Comparison of ENCODE assay signal across 9 cellular contexts in genomic region chr11:61187505-61188130, GRCh38. TPM values are rescaled to one million over a fixed set of nuclear protein-coding genes. Genes with fewer than 3 reads are reported as not detected.
DNase-seq lines count a peak whose midpoint lies in the region; ATAC-seq, FAIRE-seq and TF ChIP-seq lines count a peak whose summit lies in the region.
"Had no signal": no experiment of that assay in that cellular context is flagged by ENCODE, and none has a peak within 500 bp of the region (broad histone marks: within the 10 kb centered on the region; RNA-seq: fewer than 3 reads in every experiment).

No MANE protein-coding gene starts in this region.

- H3K36me3 ChIP-seq in Loucy (ENCODE audit: insufficient read depth, low read length): no peaks in the 10 kb centered on the region
- no peaks in the 10 kb centered on the region for H3K36me3 ChIP-seq in neural progenitor cell

- H3K4me2 ChIP-seq in Loucy (ENCODE audit: low read depth, low read length, poor library complexity, severe bottlenecking) (no peak overlapping the region), neural progenitor cell (no peak overlapping the region)

- no peaks in the 10 kb centered on the region for H3K9me3 Mint-ChIP-seq in activated T-cell treated with anti-CD3 and anti-CD28 coated beads, Interleukin-2, amount 50 U/mL, for 72 hours
- no peaks in the 10 kb centered on the region for H3K9me3 Mint-ChIP-seq in neural progenitor cell
- H3K9me3 Mint-ChIP-seq in stimulated activated naive CD8-positive, alpha-beta T cell treated with anti-CD3 and anti-CD28 coated beads, Interleukin-15, amount 100 ng/mL, for 72 hours: no peaks in the 10 kb centered on the region

- H3F3A ChIP-seq in Loucy (ENCODE audit: low read depth) (no peaks in the 10 kb centered on the region), neural progenitor cell (ENCODE audit: low read depth) (no peaks in the 10 kb centered on the region)

- H2AFZ ChIP-seq in Loucy (ENCODE audit: low read length) (no peak overlapping the region), neural progenitor cell (replicated peaks) (no peak overlapping the region)

- peak overlapping the region; percentile 73 for H3K27ac Mint-ChIP-seq in activated T-cell treated with anti-CD3 and anti-CD28 coated beads, Interleukin-2, amount 50 U/mL, for 72 hours
- H3K27ac Mint-ChIP-seq in neural progenitor cell: no peak overlapping the region
- peak overlapping the region in 1 of 2 donors; percentile 33 for H3K27ac Mint-ChIP-seq in stimulated activated naive CD8-positive, alpha-beta T cell treated with anti-CD3 and anti-CD28 coated beads, Interleukin-15, amount 100 ng/mL, for 72 hours

- H3K4me1 ChIP-seq in Loucy (ENCODE audit: insufficient read depth, low read length, poor library complexity, severe bottlenecking) (no peaks in the 10 kb centered on the region), neural progenitor cell (no peaks in the 10 kb centered on the region)

- peaks cover 14% of the 10 kb centered on the region for H3K27me3 Mint-ChIP-seq in activated T-cell treated with anti-CD3 and anti-CD28 coated beads, Interleukin-2, amount 50 U/mL, for 72 hours (ENCODE audit: low read depth)
- H3K27me3 Mint-ChIP-seq in neural progenitor cell (ENCODE audit: insufficient read depth, low read depth): peaks cover 3% of the 10 kb centered on the region
- H3K27me3 Mint-ChIP-seq in stimulated activated naive CD8-positive, alpha-beta T cell treated with anti-CD3 and anti-CD28 coated beads, Interleukin-15, amount 100 ng/mL, for 72 hours: no peaks in the 10 kb centered on the region

- peak; percentile 93 for TF ChIP-seq CTCF in Loucy (conservative IDR thresholded peaks at IDR 0.05; ENCODE audit: low read length)
- peak; percentile 98 for TF ChIP-seq CTCF in fibroblast of pulmonary artery (IDR thresholded peaks at IDR 0.05; ENCODE audit: low read length, missing control alignments)
- peak; percentile 94 for TF ChIP-seq CTCF in neural progenitor cell (IDR thresholded peaks at IDR 0.05)

- H4K20me1 ChIP-seq in Loucy (ENCODE audit: insufficient read depth, low read length, poor library complexity, severe bottlenecking) (no peaks in the 10 kb centered on the region), neural progenitor cell (ENCODE audit: low read depth) (no peaks in the 10 kb centered on the region)

- H3K9me3 ChIP-seq in Loucy (ENCODE audit: insufficient read depth, low read depth, low read length) (no peaks in the 10 kb centered on the region), neural progenitor cell (ENCODE audit: low read depth) (no peaks in the 10 kb centered on the region)

- H3K79me2 ChIP-seq in Loucy (ENCODE audit: insufficient read depth, low read length): no peaks in the 10 kb centered on the region
- no peaks in the 10 kb centered on the region for H3K79me2 ChIP-seq in neural progenitor cell (ENCODE audit: low read depth)

- no peaks in the 10 kb centered on the region for H3K9me2 ChIP-seq in Loucy (replicated peaks; ENCODE audit: low read depth, low read length)

- H3K4me3 ChIP-seq in Loucy (ENCODE audit: low read length, poor library complexity, severe bottlenecking) (no peak overlapping the region), fibroblast of pulmonary artery (replicated peaks; ENCODE audit: low read depth, low read length) (no peak overlapping the region), neural progenitor cell (no peak overlapping the region)

- H3K9ac ChIP-seq in Loucy (ENCODE audit: low read depth, low read length, poor library complexity, severe bottlenecking) (no peak overlapping the region), neural progenitor cell (no peak overlapping the region)

- no peak overlapping the region for H3K4me3 Mint-ChIP-seq in activated T-cell treated with anti-CD3 and anti-CD28 coated beads, Interleukin-2, amount 50 U/mL, for 72 hours
- H3K4me3 Mint-ChIP-seq in neural progenitor cell: no peak overlapping the region
- H3K4me3 Mint-ChIP-seq in stimulated activated naive CD8-positive, alpha-beta T cell treated with anti-CD3 and anti-CD28 coated beads, Interleukin-15, amount 100 ng/mL, for 72 hours: no peak overlapping the region

- in situ Hi-C loops in G401 (cut with HindIII; ENCODE audit: low sequenced_read_pairs): no loop called here

- peaks cover 6% of the 10 kb centered on the region for H3K4me1 Mint-ChIP-seq in activated T-cell treated with anti-CD3 and anti-CD28 coated beads, Interleukin-2, amount 50 U/mL, for 72 hours (ENCODE audit: low read depth)
- H3K4me1 Mint-ChIP-seq in neural progenitor cell: peaks cover 3% of the 10 kb centered on the region
- H3K4me1 Mint-ChIP-seq in stimulated activated naive CD8-positive, alpha-beta T cell treated with anti-CD3 and anti-CD28 coated beads, Interleukin-15, amount 100 ng/mL, for 72 hours: peaks cover 6% of the 10 kb centered on the region

- peak; percentile 75 to 79 for ATAC-seq in activated T-cell treated with anti-CD3 and anti-CD28 coated beads, Interleukin-2, amount 50 U/mL, for 72 hours (replicated peaks in 1 of 2)
- peak; percentile 78 for ATAC-seq in stimulated activated naive CD8-positive, alpha-beta T cell treated with anti-CD3 and anti-CD28 coated beads, Interleukin-15, amount 100 ng/mL, for 72 hours
- ATAC-seq in GM19023 (IDR thresholded peaks at IDR 0.05; ENCODE audit: unreplicated experiment): no peak

- no peak for FAIRE-seq in RCC 7860 (lab: Jason Lieb, UNC)

- H3K27me3 ChIP-seq in Loucy (ENCODE audit: insufficient read depth, low read length, poor library complexity, severe bottlenecking) (no peaks in the 10 kb centered on the region), neural progenitor cell (no peaks in the 10 kb centered on the region)

- no peaks in the 10 kb centered on the region for H3K36me3 Mint-ChIP-seq in activated T-cell treated with anti-CD3 and anti-CD28 coated beads, Interleukin-2, amount 50 U/mL, for 72 hours (ENCODE audit: insufficient read depth in 2 of 2)
- no peaks in the 10 kb centered on the region for H3K36me3 Mint-ChIP-seq in neural progenitor cell

- DNase-seq in G401 (ENCODE audit: low spot score) (peak; percentile 69), RCC 7860 (ENCODE audit: low spot score) (peak; percentile 56), fibroblast of pulmonary artery (ENCODE audit: low read depth) (peak; percentile 85), neural progenitor cell (ENCODE audit: low spot score) (peak; percentile 90)
- DNase-seq in activated T-cell treated with anti-CD3 and anti-CD28 coated beads, Interleukin-2, amount 50 U/mL, for 72 hours: peak; percentile 81 to 82
- peak; percentile 74 to 76 for DNase-seq in stimulated activated naive CD8-positive, alpha-beta T cell treated with anti-CD3 and anti-CD28 coated beads, Interleukin-15, amount 100 ng/mL, for 72 hours

- H3K27ac ChIP-seq in neural progenitor cell: no peak overlapping the region
- H3K27ac ChIP-seq: epithelial cell of prostate had no signal

RNA-seq across cellular contexts. Expression of gene PGA3, which starts 15.7 kb away (rescaled TPM):
- total RNA-seq in G401 (2014; rRNA removed; shearing (Covaris generic)): not detected in 2 replicates
- total RNA-seq in activated T-cell treated with anti-CD3 and anti-CD28 coated beads, Interleukin-2, amount 50 U/mL, for 72 hours: not detected
- total RNA-seq in neural progenitor cell (ENCODE audit: low replicate concordance): 0.28 TPM in 1 of 2 replicates, not detected in the other

RNA-seq across cellular contexts. Expression of gene VPS37C, which starts 26.4 kb away (rescaled TPM):
- total RNA-seq in G401 (2014; rRNA removed; shearing (Covaris generic)): 15.5 and 16.6 TPM in 2 replicates
- total RNA-seq in activated T-cell treated with anti-CD3 and anti-CD28 coated beads, Interleukin-2, amount 50 U/mL, for 72 hours: 10 to 100 TPM; 13.0 to 14.9 TPM
- 9.9 and 19.9 TPM in 2 replicates for total RNA-seq in neural progenitor cell (ENCODE audit: low replicate concordance)

RNA-seq across cellular contexts. Expression of gene PGA4, which starts 34.5 kb away (rescaled TPM):
- total RNA-seq in G401 (2014; rRNA removed; shearing (Covaris generic)): not detected in 2 replicates
- not detected for total RNA-seq in activated T-cell treated with anti-CD3 and anti-CD28 coated beads, Interleukin-2, amount 50 U/mL, for 72 hours
- total RNA-seq in neural progenitor cell (ENCODE audit: low replicate concordance): 0.31 and 0.41 TPM in 2 replicates

RNA-seq across cellular contexts. Expression of gene PGA5, which starts 53.4 kb away (rescaled TPM):
- not detected in 2 replicates for total RNA-seq in G401 (2014; rRNA removed; shearing (Covaris generic))
- not detected for total RNA-seq in activated T-cell treated with anti-CD3 and anti-CD28 coated beads, Interleukin-2, amount 50 U/mL, for 72 hours
- total RNA-seq in neural progenitor cell (ENCODE audit: low replicate concordance): 0.19 TPM in 1 of 2 replicates, not detected in the other
